In genomic region chr6:107537559-107537958, GRCh38 we compare ENCODE assay signal across 40 cellular contexts.
"Had no signal": no experiment of that assay in that cellular context is flagged by ENCODE, and none has a peak within 500 bp of the region (broad histone marks: within the 10 kb centered on the region; RNA-seq: fewer than 3 reads in every experiment).

No MANE protein-coding gene starts in this region.

- H3K4me3 ChIP-seq: adrenal gland, body of pancreas, breast epithelium had no signal

- H3K27me3 ChIP-seq: adrenal gland, body of pancreas, brain microvascular endothelial cell, breast epithelium had no signal

- H3K36me3 Mint-ChIP-seq: activated CD8-positive, alpha-beta memory T cell treated with anti-CD3 and anti-CD28 coated beads, Interleukin-2, amount 10 ng/mL, durations not matched to agents 7 days and 5 days; activated naive CD4-positive, alpha-beta T cell treated with anti-CD3 and anti-CD28 coated beads, Interleukin-2, amount 50 U/mL, for 72 hours; activated naive CD8-positive, alpha-beta T cell treated with anti-CD3 and anti-CD28 coated beads for 36 hours had no signal

- H3K36me3 ChIP-seq: adrenal gland, brain microvascular endothelial cell, breast epithelium had no signal

- FAIRE-seq: astrocyte, TTC549 had no signal

- DNase-seq: activated CD4-positive, alpha-beta memory T cell treated with anti-CD3 and anti-CD28 coated beads, Interleukin-2, amount 10 ng/mL, durations not matched to agents 7 days and 5 days; activated CD4-positive, alpha-beta T cell treated with anti-CD3 and anti-CD28 coated beads for 1 hour; activated CD4-positive, alpha-beta T cell treated with anti-CD3 and anti-CD28 coated beads for 36 hours; activated CD4-positive, alpha-beta T cell treated with anti-CD3 and anti-CD28 coated beads for 48 hours; activated CD4-positive, alpha-beta T cell treated with anti-CD3 and anti-CD28 coated beads, Interleukin-2, amount 10 ng/mL, durations not matched to agents 7 days and 5 days; activated CD4-positive, alpha-beta T cell treated with anti-CD3 and anti-CD28 coated beads, Interleukin-2, amount 50 U/mL, for 48 hours; activated CD4-positive, CD25-positive, alpha-beta regulatory T cell; activated CD8-positive, alpha-beta memory T cell treated with anti-CD3 and anti-CD28 coated beads for 24 hours; activated CD8-positive, alpha-beta memory T cell treated with anti-CD3 and anti-CD28 coated beads, Interleukin-2, amount 10 ng/mL, durations not matched to agents 7 days and 5 days; activated CD8-positive, alpha-beta memory T cell treated with anti-CD3 and anti-CD28 coated beads, Interleukin-2, amount 50 U/mL, for 48 hours; activated CD8-positive, alpha-beta T cell treated with anti-CD3 and anti-CD28 coated beads, Interleukin-2, amount 10 ng/mL, durations not matched to agents 7 days and 5 days; activated effector memory CD4-positive, alpha-beta T cell treated with anti-CD3 and anti-CD28 coated beads, Interleukin-2, amount 50 U/mL, for 16 hours; activated gamma-delta T cell treated with Interleukin-2 at 50 U/mL for 16 hours; activated naive CD4-positive, alpha-beta T cell; activated naive CD4-positive, alpha-beta T cell treated with anti-CD3 and anti-CD28 coated beads for 36 hours; activated naive CD4-positive, alpha-beta T cell treated with anti-CD3 and anti-CD28 coated beads, Interleukin-2, amount 50 U/mL, for 16 hours; activated naive CD8-positive, alpha-beta T cell treated with anti-CD3 and anti-CD28 coated beads for 36 hours; activated T-cell treated with anti-CD3 and anti-CD28 coated beads, Interleukin-2, amount 50 U/mL, for 4 hours; activated T-cell treated with anti-CD3 and anti-CD28 coated beads, Interleukin-2, amount 50 U/mL, for 72 hours; adrenal gland; amniotic stem cell; aorta; body of pancreas; brain microvascular endothelial cell; caudate nucleus; cerebellar nuclear complex; T-helper 1 cell; T-helper 2 cell; T-helper 9 cell had no signal

- H3K4me1 Mint-ChIP-seq: activated CD4-positive, alpha-beta memory T cell treated with anti-CD3 and anti-CD28 coated beads, Interleukin-2, amount 10 ng/mL, durations not matched to agents 7 days and 5 days; activated CD4-positive, alpha-beta T cell treated with anti-CD3 and anti-CD28 coated beads for 36 hours; activated CD4-positive, alpha-beta T cell treated with anti-CD3 and anti-CD28 coated beads, Interleukin-2, amount 10 ng/mL, durations not matched to agents 7 days and 5 days; activated naive CD8-positive, alpha-beta T cell treated with anti-CD3 and anti-CD28 coated beads for 36 hours; activated T-helper 17 cell treated with anti-CD3 and anti-CD28 coated beads, Interleukin-2, amount 50 U/mL, for 72 hours; central memory CD8-positive, alpha-beta T cell had no signal

- ATAC-seq: activated CD4-positive, alpha-beta T cell treated with anti-CD3 and anti-CD28 coated beads for 36 hours; activated CD4-positive, CD25-positive, alpha-beta regulatory T cell treated with anti-CD3 and anti-CD28 coated beads, Interleukin-2, amount 50 U/mL, for 24 hours; activated CD8-positive, alpha-beta memory T cell treated with anti-CD3 and anti-CD28 coated beads, Interleukin-2, amount 10 ng/mL, durations not matched to agents 7 days and 5 days; activated CD8-positive, alpha-beta T cell treated with anti-CD3 and anti-CD28 coated beads, Interleukin-2, amount 10 ng/mL, durations not matched to agents 7 days and 5 days; activated naive CD4-positive, alpha-beta T cell treated with anti-CD3 and anti-CD28 coated beads, Interleukin-2, amount 50 U/mL, for 72 hours; activated T-cell treated with anti-CD3 and anti-CD28 coated beads, Interleukin-2, amount 50 U/mL, for 4 hours; activated T-cell treated with anti-CD3 and anti-CD28 coated beads, Interleukin-2, amount 50 U/mL, for 72 hours; activated T-helper 17 cell treated with anti-CD3 and anti-CD28 coated beads, Interleukin-2, amount 50 U/mL, for 72 hours; body of pancreas had no signal

- H3K27ac ChIP-seq: adrenal gland, body of pancreas, brain microvascular endothelial cell, breast epithelium, VCaP had no signal

- H3K4me3 Mint-ChIP-seq: activated CD4-positive, alpha-beta memory T cell treated with anti-CD3 and anti-CD28 coated beads, Interleukin-2, amount 10 ng/mL, durations not matched to agents 7 days and 5 days; activated CD4-positive, alpha-beta T cell treated with anti-CD3 and anti-CD28 coated beads for 36 hours; activated CD4-positive, alpha-beta T cell treated with anti-CD3 and anti-CD28 coated beads, Interleukin-2, amount 10 ng/mL, durations not matched to agents 7 days and 5 days; activated CD8-positive, alpha-beta memory T cell treated with anti-CD3 and anti-CD28 coated beads, Interleukin-2, amount 10 ng/mL, durations not matched to agents 7 days and 5 days; activated CD8-positive, alpha-beta T cell treated with anti-CD3 and anti-CD28 coated beads, Interleukin-2, amount 10 ng/mL, durations not matched to agents 7 days and 5 days; activated naive CD4-positive, alpha-beta T cell treated with anti-CD3 and anti-CD28 coated beads for 36 hours; activated naive CD8-positive, alpha-beta T cell treated with anti-CD3 and anti-CD28 coated beads for 36 hours; activated T-cell treated with anti-CD3 and anti-CD28 coated beads, Interleukin-2, amount 50 U/mL, for 4 hours; activated T-cell treated with anti-CD3 and anti-CD28 coated beads, Interleukin-2, amount 50 U/mL, for 72 hours; activated T-helper 1 cell treated with anti-CD3 and anti-CD28 coated beads, Interleukin-12 subunit alpha, Interleukin-12 subunit beta, Interleukin-2, Interleukin-4 antibody, amounts not matched to agents 30 ng/mL and 10 ng/mL and 1 ng/mL, durations not matched to agents 14 hours and 24 hours and 36 hours; activated T-helper 17 cell treated with anti-CD3 and anti-CD28 coated beads, Interleukin-2, amount 50 U/mL, for 72 hours; central memory CD8-positive, alpha-beta T cell; T-helper 1 cell treated with Interleukin-12 subunit alpha and Interleukin-12 subunit beta and Interleukin-4 antibody, amounts not matched to agents 30 μg/mL and 1 μg/mL, for 36 hours; T-helper 2 cell treated with Interferon-gamma antibody and Interleukin-4, amounts not matched to agents 5 μg/mL and 100 μg/mL, for 36 hours had no signal

- H3K4me1 ChIP-seq: adrenal gland, breast epithelium had no signal

- H3K9me3 Mint-ChIP-seq: activated CD4-positive, alpha-beta memory T cell treated with anti-CD3 and anti-CD28 coated beads, Interleukin-2, amount 10 ng/mL, durations not matched to agents 7 days and 5 days; activated CD4-positive, alpha-beta T cell treated with anti-CD3 and anti-CD28 coated beads, Interleukin-2, amount 10 ng/mL, durations not matched to agents 7 days and 5 days; activated naive CD4-positive, alpha-beta T cell treated with anti-CD3 and anti-CD28 coated beads for 36 hours; activated naive CD4-positive, alpha-beta T cell treated with anti-CD3 and anti-CD28 coated beads, Interleukin-2, amount 50 U/mL, for 72 hours; activated naive CD8-positive, alpha-beta T cell treated with anti-CD3 and anti-CD28 coated beads for 36 hours; activated T-cell treated with anti-CD3 and anti-CD28 coated beads, Interleukin-2, amount 50 U/mL, for 4 hours; activated T-cell treated with anti-CD3 and anti-CD28 coated beads, Interleukin-2, amount 50 U/mL, for 72 hours; activated T-helper 1 cell treated with anti-CD3 and anti-CD28 coated beads, Interleukin-12 subunit alpha, Interleukin-12 subunit beta, Interleukin-2, Interleukin-4 antibody, amounts not matched to agents 30 ng/mL and 10 ng/mL and 1 ng/mL, durations not matched to agents 14 hours and 24 hours and 36 hours; activated T-helper 17 cell treated with anti-CD3 and anti-CD28 coated beads, Interleukin-2, amount 50 U/mL, for 72 hours; central memory CD8-positive, alpha-beta T cell; T-helper 1 cell treated with Interleukin-12 subunit alpha and Interleukin-12 subunit beta and Interleukin-4 antibody, amounts not matched to agents 30 μg/mL and 1 μg/mL, for 36 hours; T-helper 2 cell treated with Interferon-gamma antibody and Interleukin-4, amounts not matched to agents 5 μg/mL and 100 μg/mL, for 36 hours had no signal

- H3K9me3 ChIP-seq: adrenal gland, body of pancreas, breast epithelium had no signal

- H3K27ac Mint-ChIP-seq: activated CD4-positive, alpha-beta memory T cell treated with anti-CD3 and anti-CD28 coated beads, Interleukin-2, amount 10 ng/mL, durations not matched to agents 7 days and 5 days; activated CD4-positive, alpha-beta T cell treated with anti-CD3 and anti-CD28 coated beads for 36 hours; activated CD4-positive, alpha-beta T cell treated with anti-CD3 and anti-CD28 coated beads, Interleukin-2, amount 10 ng/mL, durations not matched to agents 7 days and 5 days; activated CD8-positive, alpha-beta memory T cell treated with anti-CD3 and anti-CD28 coated beads, Interleukin-2, amount 10 ng/mL, durations not matched to agents 7 days and 5 days; activated CD8-positive, alpha-beta T cell treated with anti-CD3 and anti-CD28 coated beads, Interleukin-2, amount 10 ng/mL, durations not matched to agents 7 days and 5 days; activated naive CD4-positive, alpha-beta T cell treated with anti-CD3 and anti-CD28 coated beads for 36 hours; activated naive CD4-positive, alpha-beta T cell treated with anti-CD3 and anti-CD28 coated beads, Interleukin-2, amount 50 U/mL, for 72 hours; activated naive CD8-positive, alpha-beta T cell treated with anti-CD3 and anti-CD28 coated beads for 36 hours; activated T-cell treated with anti-CD3 and anti-CD28 coated beads, Interleukin-2, amount 50 U/mL, for 72 hours; activated T-helper 1 cell treated with anti-CD3 and anti-CD28 coated beads, Interleukin-12 subunit alpha, Interleukin-12 subunit beta, Interleukin-2, Interleukin-4 antibody, amounts not matched to agents 30 ng/mL and 10 ng/mL and 1 ng/mL, durations not matched to agents 14 hours and 24 hours and 36 hours; activated T-helper 17 cell treated with anti-CD3 and anti-CD28 coated beads, Interleukin-2, amount 50 U/mL, for 72 hours; T-helper 1 cell treated with Interleukin-12 subunit alpha and Interleukin-12 subunit beta and Interleukin-4 antibody, amounts not matched to agents 30 μg/mL and 1 μg/mL, for 36 hours; T-helper 2 cell treated with Interferon-gamma antibody and Interleukin-4, amounts not matched to agents 5 μg/mL and 100 μg/mL, for 36 hours had no signal
